ENCODE assay signal across 13 cellular contexts in genomic region chr2:187549951-187550555, GRCh38. TPM values are rescaled to one million over a fixed set of nuclear protein-coding genes. Genes with fewer than 3 reads are reported as not detected.
A peak's percentile ranks its signal among the peaks of the same experiment; 100 is the strongest.
DNase-seq lines count a peak whose midpoint lies in the region; ATAC-seq, FAIRE-seq and TF ChIP-seq lines count a peak whose summit lies in the region.
"Had no signal": no experiment of that assay in that cellular context is flagged by ENCODE, and none has a peak within 500 bp of the region (broad histone marks: within the 10 kb centered on the region; RNA-seq: fewer than 3 reads in every experiment).

No MANE protein-coding gene starts in this region.

- H3K4me1 Mint-ChIP-seq in activated CD4-positive, alpha-beta T cell treated with anti-CD3 and anti-CD28 coated beads, Interleukin-2, amount 10 ng/mL, durations not matched to agents 24 days and 14 days: peaks cover 8% of the 10 kb centered on the region

- intact Hi-C loops in left ventricle myocardium inferior (cut with micrococcal nuclease): no loop called here
- intact Hi-C loops in Right ventricle myocardium inferior (cut with DNase I): no loop called here
- intact Hi-C loops in pancreas (cut with DNase I): no loop called here
- intact Hi-C loops in vagina (cut with DNase I): no loop called here
- intact Hi-C loops in activated CD4-positive, alpha-beta T cell treated with anti-CD3 and anti-CD28 coated beads, Interleukin-2, amount 10 ng/mL, durations not matched to agents 24 days and 14 days (cut with micrococcal nuclease): no loop called here

- peaks cover 22% of the 10 kb centered on the region for H3K27me3 Mint-ChIP-seq in activated CD4-positive, alpha-beta T cell treated with anti-CD3 and anti-CD28 coated beads, Interleukin-2, amount 10 ng/mL, durations not matched to agents 24 days and 14 days
- H3K27me3 Mint-ChIP-seq: effector memory CD8-positive, alpha-beta T cell had no signal

- 11 to 21% methylated on average over 3 of the region's 3 CpGs for WGBS in pancreas, 2 donors

- no peaks in the 10 kb centered on the region for H3K9me3 Mint-ChIP-seq in activated CD4-positive, alpha-beta T cell treated with anti-CD3 and anti-CD28 coated beads, Interleukin-2, amount 10 ng/mL, durations not matched to agents 24 days and 14 days

- DNase-seq in left ventricle myocardium inferior (no peak), Right ventricle myocardium inferior (ENCODE audit: missing footprints) (no peak), fibroblast of lung (ENCODE audit: low read depth in 2 of 2) (no peak), pancreas (no peak), vagina (ENCODE audit: extremely low spot score in 2 of 2) (no peak), H54 (ENCODE audit: insufficient read length, low spot score) (no peak), HPDE6-E6E7 (ENCODE audit: extremely low spot score) (no peak)
- DNase-seq in activated CD4-positive, alpha-beta T cell treated with anti-CD3 and anti-CD28 coated beads, Interleukin-2, amount 10 ng/mL, durations not matched to agents 24 days and 14 days: no peak
- DNase-seq: activated CD4-positive, alpha-beta T cell treated with anti-CD3 and anti-CD28 coated beads for 36 hours; anterior cingulate cortex; effector memory CD8-positive, alpha-beta T cell; MG63; substantia nigra had no signal

- peaks cover 78% of the 10 kb centered on the region for H3K79me2 ChIP-seq in fibroblast of lung (ENCODE audit: control insufficient read depth, insufficient read depth, low read length)

- H2AFZ ChIP-seq in fibroblast of lung (ENCODE audit: low read length): no peak overlapping the region

- H3K27ac Mint-ChIP-seq in activated CD4-positive, alpha-beta T cell treated with anti-CD3 and anti-CD28 coated beads, Interleukin-2, amount 10 ng/mL, durations not matched to agents 24 days and 14 days: no peak overlapping the region
- H3K27ac Mint-ChIP-seq: activated CD4-positive, alpha-beta T cell treated with anti-CD3 and anti-CD28 coated beads for 36 hours; effector memory CD8-positive, alpha-beta T cell had no signal

- H3K36me3 ChIP-seq in left ventricle myocardium inferior (no peaks in the 10 kb centered on the region), fibroblast of lung (ENCODE audit: control insufficient read depth, insufficient read depth, low read length) (no peaks in the 10 kb centered on the region), pancreas (no peaks in the 10 kb centered on the region), vagina (no peaks in the 10 kb centered on the region)

- TF ChIP-seq CTCF in left ventricle myocardium inferior (IDR thresholded peaks at IDR 0.05; ENCODE audit: borderline replicate concordance) (no peak), fibroblast of lung (conservative IDR thresholded peaks at IDR 0.05 in 1 of 2, IDR thresholded peaks at IDR 0.05 in 1 of 2; ENCODE audit: low read depth in 1 of 2, low read length in 2 of 2) (no peak), pancreas (IDR thresholded peaks at IDR 0.05) (no peak), vagina (IDR thresholded peaks at IDR 0.05) (no peak)

- TF ChIP-seq POLR2A in vagina (IDR thresholded peaks at IDR 0.05): no peak
- TF ChIP-seq POLR2A in H54 (IDR thresholded peaks at IDR 0.05; ENCODE audit: low read depth, low read length): no peak

- H3K4me3 ChIP-seq in left ventricle myocardium inferior: peak overlapping the region; percentile 66
- peak overlapping the region; percentile 1 to 96 (median 58) for H3K4me3 ChIP-seq in fibroblast of lung (replicated peaks in 1 of 4; ENCODE audit: control extremely low read depth in 1 of 4, insufficient read depth in 1 of 4, low read depth in 3 of 4, low read length in 4 of 4)
- peak overlapping the region in 2 of 4 donors; percentile 8 to 16 for H3K4me3 ChIP-seq in pancreas
- peak overlapping the region; percentile 7 to 24 for H3K4me3 ChIP-seq in vagina
- H3K4me3 ChIP-seq: MG63 had no signal

- H4K20me1 ChIP-seq in fibroblast of lung (ENCODE audit: control insufficient read depth, extremely low read depth, insufficient read depth, low read length): no peaks in the 10 kb centered on the region

- no peak for FAIRE-seq in pancreas (lab: Jason Lieb, UNC)
- FAIRE-seq in H54 (lab: Jason Lieb, UNC): no peak

- no peaks in the 10 kb centered on the region for H3K36me3 Mint-ChIP-seq in activated CD4-positive, alpha-beta T cell treated with anti-CD3 and anti-CD28 coated beads, Interleukin-2, amount 10 ng/mL, durations not matched to agents 24 days and 14 days (ENCODE audit: low read depth)

- H3K9me3 ChIP-seq in left ventricle myocardium inferior (replicated peaks) (no peaks in the 10 kb centered on the region), fibroblast of lung (ENCODE audit: control insufficient read depth, insufficient read depth, low read depth, low read length) (no peaks in the 10 kb centered on the region), pancreas (no peaks in the 10 kb centered on the region), vagina (no peaks in the 10 kb centered on the region)
- H3K9me3 ChIP-seq: MG63 had no signal

- no peak for ATAC-seq in Right ventricle myocardium inferior
- peak; percentile 45 to 75 (median 61) for ATAC-seq in pancreas
- ATAC-seq: activated CD4-positive, alpha-beta T cell treated with anti-CD3 and anti-CD28 coated beads for 36 hours; effector memory CD8-positive, alpha-beta T cell had no signal

- H3K27ac ChIP-seq in left ventricle myocardium inferior (replicated peaks): peak overlapping the region; percentile 80
- peak overlapping the region; percentile 65 for H3K27ac ChIP-seq in fibroblast of lung (ENCODE audit: insufficient read depth, low read length)
- peak overlapping the region in 3 of 4 donors; percentile 47 to 74 (median 70) for H3K27ac ChIP-seq in pancreas
- H3K27ac ChIP-seq in vagina: peak overlapping the region; percentile 75

- peak overlapping the region; percentile 87 for H3K4me2 ChIP-seq in fibroblast of lung (ENCODE audit: extremely low read depth, insufficient read depth, low read length)

- H3K9ac ChIP-seq in fibroblast of lung (ENCODE audit: insufficient read depth, low read length): peak overlapping the region; percentile 20

- H3K4me3 Mint-ChIP-seq in activated CD4-positive, alpha-beta T cell treated with anti-CD3 and anti-CD28 coated beads, Interleukin-2, amount 10 ng/mL, durations not matched to agents 24 days and 14 days: no peak overlapping the region
- H3K4me3 Mint-ChIP-seq: activated CD4-positive, alpha-beta T cell treated with anti-CD3 and anti-CD28 coated beads for 36 hours; effector memory CD8-positive, alpha-beta T cell had no signal

- H3K27me3 ChIP-seq in left ventricle myocardium inferior (ENCODE audit: low read depth): no peaks in the 10 kb centered on the region
- H3K27me3 ChIP-seq in fibroblast of lung (ENCODE audit: control insufficient read depth, insufficient read depth, low read length): no peaks in the 10 kb centered on the region
- no peaks in the 10 kb centered on the region for H3K27me3 ChIP-seq in pancreas
- H3K27me3 ChIP-seq in vagina: no peaks in the 10 kb centered on the region
- H3K27me3 ChIP-seq: MG63 had no signal

- peaks cover 46% of the 10 kb centered on the region for H3K4me1 ChIP-seq in left ventricle myocardium inferior
- H3K4me1 ChIP-seq in fibroblast of lung (ENCODE audit: control insufficient read depth, extremely low read depth, insufficient read depth, low read length): peaks cover 19% of the 10 kb centered on the region
- peaks cover 13 to 64% (median 43%) of the 10 kb centered on the region in 3 donors for H3K4me1 ChIP-seq in pancreas
- H3K4me1 ChIP-seq in vagina: peaks cover 35% of the 10 kb centered on the region

RNA-seq across cellular contexts. Expression of gene TFPI, which starts 4.2 kb away (rescaled TPM):
- total RNA-seq in left ventricle myocardium inferior (19.0 TPM), Right ventricle myocardium inferior (33.6 TPM), fibroblast of lung (111 and 117 TPM in 2 replicates), pancreas (10 to 100 TPM in 5 of 6 donors, 1 to 10 TPM in 1; 7.9 to 25.8 (median 21.6) TPM), vagina (68.8 TPM)
- polyA plus RNA-seq in fibroblast of lung (141 and 274 TPM in 2 replicates), pancreas (10 to 100 TPM; 11.9 to 15.4 TPM)
- polyA plus RNA-seq in fibroblast of lung (2012): 74.5 and 168 TPM in 2 replicates
- polyA minus RNA-seq in fibroblast of lung (ENCODE audit: low replicate concordance): 12.9 and 40.0 TPM in 2 replicates
- 1.2 and 1.5 TPM in 2 replicates for total RNA-seq in activated CD4-positive, alpha-beta T cell treated with anti-CD3 and anti-CD28 coated beads, Interleukin-2, amount 10 ng/mL, durations not matched to agents 24 days and 14 days
